12 cellular contexts compared by ENCODE assay signal in the genomic region with DNA sequence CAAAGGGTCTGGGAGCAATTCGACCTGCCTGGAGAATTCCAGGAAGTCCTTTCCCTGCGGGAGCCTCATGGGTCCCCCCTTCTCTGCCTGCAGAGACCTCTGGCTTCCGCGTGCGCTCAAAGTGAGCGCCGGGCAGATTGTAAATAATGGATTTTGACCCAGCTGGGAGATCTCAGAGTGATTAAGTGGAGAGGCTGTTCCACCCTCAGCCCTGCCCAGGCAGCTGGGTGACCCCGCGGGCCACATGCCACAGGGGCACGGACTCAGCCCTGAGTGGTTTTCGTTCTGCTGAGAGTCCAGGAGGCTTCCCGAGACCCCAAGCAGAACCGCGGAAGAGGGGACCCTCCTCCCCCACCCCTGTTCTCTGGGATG. TPM values are rescaled to one million over a fixed set of nuclear protein-coding genes. Genes with fewer than 3 reads are reported as not detected.
DNase-seq lines count a peak whose midpoint lies in the region; ATAC-seq and TF ChIP-seq lines count a peak whose summit lies in the region.
"Had no signal": no experiment of that assay in that cellular context is flagged by ENCODE, and none has a peak within 500 bp of the region (broad histone marks: within the 10 kb centered on the region; RNA-seq: fewer than 3 reads in every experiment).

No MANE protein-coding gene starts in this region.

- no peaks in the 10 kb centered on the region for H3F3A ChIP-seq in DOHH2 (ENCODE audit: control insufficient read depth, insufficient read depth)

- no peaks in the 10 kb centered on the region for H3K79me2 ChIP-seq in DOHH2 (ENCODE audit: control insufficient read depth, low read length)

- WGBS in prostate gland = 4% methylated on average over 14 of the region's 14 CpGs

- H3K36me3 Mint-ChIP-seq in activated CD8-positive, alpha-beta T cell treated with anti-CD3 and anti-CD28 coated beads, Interleukin-2, amount 10 ng/mL, durations not matched to agents 7 days and 5 days (ENCODE audit: low read depth) = peaks cover 2% of the 10 kb centered on the region

- peaks cover 34% of the 10 kb centered on the region for H3K27me3 Mint-ChIP-seq in activated CD8-positive, alpha-beta T cell treated with anti-CD3 and anti-CD28 coated beads, Interleukin-2, amount 10 ng/mL, durations not matched to agents 7 days and 5 days (ENCODE audit: low read depth)

- H4K20me1 ChIP-seq in DOHH2 (ENCODE audit: control insufficient read depth, insufficient read depth, low read depth, low read length) = no peaks in the 10 kb centered on the region

- H3K27ac Mint-ChIP-seq in activated CD8-positive, alpha-beta T cell treated with anti-CD3 and anti-CD28 coated beads, Interleukin-2, amount 10 ng/mL, durations not matched to agents 7 days and 5 days = no peak overlapping the region

- H3K4me2 ChIP-seq in DOHH2 (ENCODE audit: low read length) = peak overlapping the region; percentile 22

- no peaks in the 10 kb centered on the region for H3K9me3 Mint-ChIP-seq in activated CD8-positive, alpha-beta T cell treated with anti-CD3 and anti-CD28 coated beads, Interleukin-2, amount 10 ng/mL, durations not matched to agents 7 days and 5 days (ENCODE audit: insufficient read depth)

- CTCF ChIA-PET in activated CD8-positive, alpha-beta T cell treated with anti-CD3 and anti-CD28 coated beads, Interleukin-2, amount 10 ng/mL, durations not matched to agents 7 days and 5 days (lab: Charles Lee) = no interaction called here

- no peak for ATAC-seq in activated CD8-positive, alpha-beta T cell treated with anti-CD3 and anti-CD28 coated beads, Interleukin-2, amount 10 ng/mL, durations not matched to agents 7 days and 5 days
- ATAC-seq: left ventricle myocardium superior, Panc1 had no signal

- POLR2A ChIA-PET in activated CD8-positive, alpha-beta T cell treated with anti-CD3 and anti-CD28 coated beads, Interleukin-2, amount 10 ng/mL, durations not matched to agents 7 days and 5 days (lab: Charles Lee) = no interaction called here

- peaks cover 9% of the 10 kb centered on the region for H3K4me1 Mint-ChIP-seq in activated CD8-positive, alpha-beta T cell treated with anti-CD3 and anti-CD28 coated beads, Interleukin-2, amount 10 ng/mL, durations not matched to agents 7 days and 5 days (ENCODE audit: low read depth)

- no peaks in the 10 kb centered on the region for H3K36me3 ChIP-seq in DOHH2 (ENCODE audit: control insufficient read depth, low read length)
- no peaks in the 10 kb centered on the region for H3K36me3 ChIP-seq in prostate gland
- H3K36me3 ChIP-seq: HAP-1 had no signal

- H3K4me3 Mint-ChIP-seq in activated CD8-positive, alpha-beta T cell treated with anti-CD3 and anti-CD28 coated beads, Interleukin-2, amount 10 ng/mL, durations not matched to agents 7 days and 5 days = no peak overlapping the region

- DNase-seq in RPMI8226 (peak; percentile 26), prostate gland (ENCODE audit: low spot score) (no peak), T-helper 1 cell (no peak), amygdala (lab: John Stamatoyannopoulos, UW) (no peak), iPS-NIHi11 (ENCODE audit: low spot score) (no peak)
- no peak for DNase-seq in activated CD8-positive, alpha-beta T cell treated with anti-CD3 and anti-CD28 coated beads, Interleukin-2, amount 10 ng/mL, durations not matched to agents 7 days and 5 days
- DNase-seq: activated naive CD4-positive, alpha-beta T cell; left ventricle myocardium superior had no signal

- H3K4me3 ChIP-seq in DOHH2 (ENCODE audit: low read length) (no peak overlapping the region), iPS-11a (ENCODE audit: low read depth, low read length) (peak overlapping the region; percentile 35), prostate gland (peak overlapping the region; percentile 9 to 32)

- no peak for TF ChIP-seq POLR2A in prostate gland (IDR thresholded peaks at IDR 0.05)

- peaks cover 13% of the 10 kb centered on the region for H3K4me1 ChIP-seq in DOHH2 (ENCODE audit: control insufficient read depth, low read length)
- peaks cover 11% of the 10 kb centered on the region for H3K4me1 ChIP-seq in prostate gland (replicated peaks)
- H3K4me1 ChIP-seq: HAP-1 had no signal

- H3K27me3 ChIP-seq in DOHH2 (ENCODE audit: control insufficient read depth, low read length) (peaks cover 4% of the 10 kb centered on the region; the same call in 1 of the 2 replicates), prostate gland (replicated peaks; ENCODE audit: insufficient read depth) (peaks cover 16% of the 10 kb centered on the region)

- TF ChIP-seq CTCF in DOHH2 (IDR thresholded peaks at IDR 0.05; ENCODE audit: low read depth, low read length, poor library complexity, severe bottlenecking) = no peak
- no peak for TF ChIP-seq CTCF in prostate gland (IDR thresholded peaks at IDR 0.05)

- H3K9me3 ChIP-seq in DOHH2 (ENCODE audit: control insufficient read depth, insufficient read depth, low read length) = no peaks in the 10 kb centered on the region
- no peaks in the 10 kb centered on the region for H3K9me3 ChIP-seq in prostate gland
- H3K9me3 ChIP-seq: HAP-1 had no signal

- H3K27ac ChIP-seq in DOHH2 (ENCODE audit: low read depth, low read length) (no peak overlapping the region), prostate gland (no peak overlapping the region)

- H3K9me2 ChIP-seq in DOHH2 (replicated peaks; ENCODE audit: control insufficient read depth, low read length) = no peaks in the 10 kb centered on the region

- intact Hi-C loops in prostate gland (cut with DNase I) = no loop called here

RNA-seq across cellular contexts. Expression of a gene that starts 1.2 kb away (rescaled TPM):
- total RNA-seq in prostate gland = 1 to 10 TPM in 1 of 2 donors, not detected in 1; 3.7 TPM
- total RNA-seq in activated CD8-positive, alpha-beta T cell treated with anti-CD3 and anti-CD28 coated beads, Interleukin-2, amount 10 ng/mL, durations not matched to agents 7 days and 5 days = not detected
- total RNA-seq: left ventricle myocardium superior had no signal
